1 cellular context compared by ENCODE assay signal in genomic region chr11:74468058-74468457, GRCh38.
TF ChIP-seq lines count a peak whose summit lies in the region.

No MANE protein-coding gene starts in this region.

TF ChIP-seq in SK-N-SH, 30 proteins besides CTCF, POLR2A, EP300 and RAD21 (continued from another document):
- TF ChIP-seq USF1 (IDR thresholded peaks at IDR 0.05; ENCODE audit: borderline replicate concordance, low read depth) (no peak), FOXM1 (IDR thresholded peaks at IDR 0.05; ENCODE audit: low read depth) (no peak), FOSL2 (IDR thresholded peaks at IDR 0.05; ENCODE audit: borderline replicate concordance, low read depth) (no peak), TEAD4 (IDR thresholded peaks at IDR 0.05; ENCODE audit: borderline replicate concordance, insufficient read depth) (no peak)
